20 cellular contexts compared by ENCODE assay signal in the genomic region with DNA sequence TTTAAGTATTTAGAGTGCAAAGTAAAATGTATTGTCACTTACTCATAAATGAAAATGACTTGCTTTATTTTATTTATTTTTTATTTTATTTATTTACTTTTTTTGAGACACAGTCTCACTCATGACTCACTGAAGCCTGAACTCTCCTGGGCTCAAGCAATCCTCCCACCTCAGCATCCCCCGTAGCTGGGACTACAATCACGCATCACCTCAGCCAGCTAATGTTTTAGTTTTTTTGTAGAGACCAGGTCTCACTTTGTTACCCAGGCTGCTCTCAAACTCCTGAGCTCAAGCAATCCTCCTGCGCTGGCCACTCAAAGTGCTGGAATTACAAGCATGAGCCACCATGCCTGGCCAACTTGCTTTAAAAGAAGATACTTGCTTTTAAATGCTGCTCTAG.
"Had no signal": no experiment of that assay in that cellular context is flagged by ENCODE, and none has a peak within 500 bp of the region (broad histone marks: within the 10 kb centered on the region; RNA-seq: fewer than 3 reads in every experiment).

No MANE protein-coding gene starts in this region.

- H3K27me3 Mint-ChIP-seq: naive thymus-derived CD4-positive, alpha-beta T cell; stimulated activated naive CD8-positive, alpha-beta T cell treated with anti-CD3 and anti-CD28 coated beads, Interleukin-15, Interleukin-2, amounts not matched to agents 100 ng/mL and 50 ng/mL, for 24 hours had no signal

- H3K36me3 ChIP-seq: colonic mucosa, right lobe of liver, tibial nerve, upper lobe of right lung, vagina had no signal

- H3K4me1 Mint-ChIP-seq: immature natural killer cell; naive thymus-derived CD4-positive, alpha-beta T cell; stimulated activated effector memory CD8-positive, alpha-beta T cell treated with anti-CD3 and anti-CD28 coated beads, Interleukin-12 subunit alpha, Interleukin-12 subunit beta, amount 100 ng/mL, for 72 hours had no signal

- H3K9ac ChIP-seq: parathyroid adenoma had no signal

- H2AFZ ChIP-seq: parathyroid adenoma had no signal

- ATAC-seq: foreskin keratinocyte; left cardiac atrium; left ventricle myocardium superior; naive thymus-derived CD4-positive, alpha-beta T cell; psoas muscle; right lobe of liver; stimulated activated effector memory CD8-positive, alpha-beta T cell treated with anti-CD3 and anti-CD28 coated beads, Interleukin-12 subunit alpha, Interleukin-12 subunit beta, amount 100 ng/mL, for 72 hours had no signal

- H3K4me1 ChIP-seq: colonic mucosa, foreskin keratinocyte, parathyroid adenoma, psoas muscle, right lobe of liver, upper lobe of right lung, vagina had no signal

- H3K9me3 ChIP-seq: colonic mucosa, psoas muscle, right lobe of liver, tibial nerve, upper lobe of right lung, vagina had no signal

- H3K27me3 ChIP-seq: colonic mucosa, foreskin keratinocyte, right lobe of liver, tibial nerve, upper lobe of right lung, vagina had no signal

- H3K27ac Mint-ChIP-seq: immature natural killer cell; naive thymus-derived CD4-positive, alpha-beta T cell; stimulated activated effector memory CD8-positive, alpha-beta T cell treated with anti-CD3 and anti-CD28 coated beads, Interleukin-12 subunit alpha, Interleukin-12 subunit beta, amount 100 ng/mL, for 72 hours; stimulated activated naive CD8-positive, alpha-beta T cell treated with anti-CD3 and anti-CD28 coated beads, Interleukin-15, Interleukin-2, amounts not matched to agents 100 ng/mL and 50 ng/mL, for 24 hours had no signal

- H3K27ac ChIP-seq: colonic mucosa, foreskin keratinocyte, parathyroid adenoma, psoas muscle, right lobe of liver, tibial nerve, upper lobe of right lung, vagina had no signal

- H3K4me3 ChIP-seq: colonic mucosa, psoas muscle, right lobe of liver, tibial nerve, upper lobe of right lung, vagina had no signal

- H3K4me3 Mint-ChIP-seq: immature natural killer cell; naive thymus-derived CD4-positive, alpha-beta T cell; stimulated activated effector memory CD8-positive, alpha-beta T cell treated with anti-CD3 and anti-CD28 coated beads, Interleukin-12 subunit alpha, Interleukin-12 subunit beta, amount 100 ng/mL, for 72 hours; stimulated activated naive CD8-positive, alpha-beta T cell treated with anti-CD3 and anti-CD28 coated beads, Interleukin-15, Interleukin-2, amounts not matched to agents 100 ng/mL and 50 ng/mL, for 24 hours had no signal

- H3K79me2 ChIP-seq: parathyroid adenoma had no signal

- DNase-seq: colonic mucosa; dermis blood vessel endothelial cell; erythroblast; foreskin keratinocyte; immature natural killer cell; kidney; left cardiac atrium; left ventricle myocardium superior; naive thymus-derived CD4-positive, alpha-beta T cell; psoas muscle; retina; right lobe of liver; stimulated activated CD4-positive, alpha-beta T cell treated with anti-CD3 and anti-CD28 coated beads, Interleukin-4, amount 100 ng/mL, for 1 hour; stimulated activated CD8-positive, alpha-beta memory T cell treated with anti-CD3 and anti-CD28 coated beads, Interleukin-4, amount 100 ng/mL, for 48 hours; upper lobe of right lung had no signal

- H3K36me3 Mint-ChIP-seq: immature natural killer cell; naive thymus-derived CD4-positive, alpha-beta T cell; stimulated activated effector memory CD8-positive, alpha-beta T cell treated with anti-CD3 and anti-CD28 coated beads, Interleukin-12 subunit alpha, Interleukin-12 subunit beta, amount 100 ng/mL, for 72 hours had no signal
